ENCODE assay signal across 21 cellular contexts in genomic region chr22:39434243-39434653, GRCh38. TPM values are rescaled to one million over a fixed set of nuclear protein-coding genes. Genes with fewer than 3 reads are reported as not detected.
DNase-seq lines count a peak whose midpoint lies in the region; ATAC-seq and TF ChIP-seq lines count a peak whose summit lies in the region.
"Had no signal": no experiment of that assay in that cellular context is flagged by ENCODE, and none has a peak within 500 bp of the region (broad histone marks: within the 10 kb centered on the region; RNA-seq: fewer than 3 reads in every experiment).

No MANE protein-coding gene starts in this region.

- H3K36me3 ChIP-seq in HEK293 (ENCODE audit: control insufficient read depth in 2 of 2, insufficient read depth in 1 of 2, low read length in 2 of 2) (peaks cover 3 to 42% of the 10 kb centered on the region in 2 experiments; a peak in 2 of 3 replicates), gastrocnemius medialis (peaks cover 0 to 23% of the 10 kb centered on the region in 2 donors)
- H3K36me3 ChIP-seq: SJCRH30 had no signal

- ATAC-seq in gastrocnemius medialis: no peak
- no peak for ATAC-seq in GM19023 (IDR thresholded peaks at IDR 0.05; ENCODE audit: unreplicated experiment)
- no peak for ATAC-seq in GM21825 (IDR thresholded peaks at IDR 0.05; ENCODE audit: unreplicated experiment)
- ATAC-seq: activated CD8-positive, alpha-beta T cell treated with anti-CD3 and anti-CD28 coated beads, Interleukin-2, amount 10 ng/mL, durations not matched to agents 7 days and 5 days; effector memory CD8-positive, alpha-beta T cell; left lung; stimulated activated naive CD8-positive, alpha-beta T cell treated with anti-CD3 and anti-CD28 coated beads, Interleukin-15, amount 100 ng/mL, for 72 hours; T-helper 17 cell; WTC11 had no signal

- intact Hi-C loops in gastrocnemius medialis (cut with DNase I; ENCODE audit: low total_unique reads): loop anchor here (5.0 kb wide), 2 partner anchors 37 to 68 kb away; partner anchors contain the start of genes MIEF1 and TAB1

- POLR2A ChIA-PET in HEK293 (lab: Yijun Ruan, JAX): interaction anchor here (0.7 to 1.4 kb wide), 3 partner anchors 34 to 115 kb away, joined by 4 to 7 read pairs (median 6); partner anchors contain the start of genes RPL3 and TAB1

- peaks cover 0 to 6% (median 2%) of the 10 kb centered on the region in 3 donors for H3K27me3 ChIP-seq in gastrocnemius medialis
- H3K27me3 ChIP-seq: cardiac muscle cell, SJCRH30 had no signal

- H3K9me3 ChIP-seq in HEK293 (ENCODE audit: control insufficient read depth, insufficient read depth, low read depth, low read length) (no peaks in the 10 kb centered on the region), gastrocnemius medialis (no peaks in the 10 kb centered on the region)
- H3K9me3 ChIP-seq: HAP-1, left lung, SJCRH30 had no signal

- TF ChIP-seq CTCF in HEK293 (tag by site-specific recombination; IDR thresholded peaks at IDR 0.05): no peak
- no peak for TF ChIP-seq CTCF in gastrocnemius medialis (IDR thresholded peaks at IDR 0.05 in 4 of 5, conservative IDR thresholded peaks at IDR 0.05 in 1 of 5)

- peak; percentile 76 for DNase-seq in islet precursor cell
- DNase-seq in gastrocnemius medialis: peak in 1 of 2 donors; percentile 58
- no peak for DNase-seq in HuH-7 (ENCODE audit: low spot score)
- DNase-seq in DMS153 (lab: John Stamatoyannopoulos, UW): no peak
- DNase-seq: activated CD8-positive, alpha-beta T cell treated with anti-CD3 and anti-CD28 coated beads, Interleukin-2, amount 10 ng/mL, durations not matched to agents 7 days and 5 days; activated T-cell treated with anti-CD3 and anti-CD28 coated beads, Interleukin-2, amount 50 U/mL, for 48 hours; Calu3; effector memory CD8-positive, alpha-beta T cell; KBM-7; NCI-H2081; SJCRH30; stimulated activated naive CD8-positive, alpha-beta T cell treated with anti-CD3 and anti-CD28 coated beads, Interleukin-15, amount 100 ng/mL, for 72 hours; T-helper 17 cell had no signal

- H3K4me1 ChIP-seq in HEK293 (ENCODE audit: control insufficient read depth, insufficient read depth, low read length): peaks cover 5% of the 10 kb centered on the region
- peaks cover 37 to 53% of the 10 kb centered on the region in 2 donors for H3K4me1 ChIP-seq in gastrocnemius medialis
- H3K4me1 ChIP-seq: HAP-1, SJCRH30 had no signal

- in situ Hi-C loops in gastrocnemius medialis (cut with MboI; ENCODE audit: low sequenced_read_pairs in 4 of 4): no loop called here

- H3K27ac ChIP-seq in HEK293 (ENCODE audit: extremely low read depth, low read depth, low read length): no peak overlapping the region
- H3K27ac ChIP-seq in cingulate gyrus (ENCODE audit: low read depth, low read length): peak overlapping the region; percentile 90
- peak overlapping the region in 3 of 4 donors; percentile 50 to 90 (median 89) for H3K27ac ChIP-seq in gastrocnemius medialis
- H3K27ac ChIP-seq: cardiac muscle cell, left lung, SJCRH30 had no signal

- TF ChIP-seq POLR2A in gastrocnemius medialis (IDR thresholded peaks at IDR 0.05): no peak

- H3K4me3 ChIP-seq in HEK293 (ENCODE audit: low read depth, low read length): no peak overlapping the region
- no peak overlapping the region for H3K4me3 ChIP-seq in gastrocnemius medialis
- H3K4me3 ChIP-seq: cardiac muscle cell, HAP-1, left lung, SJCRH30 had no signal

- CTCF ChIA-PET in HEK293 (lab: Yijun Ruan, JAX): interaction anchor here (0.8 to 1.8 kb wide), 3 partner anchors 21 to 91 kb away, joined by 3 to 8 read pairs (median 5); no protein-coding TSS in a partner anchor

TF ChIP-seq in HEK293, 187 proteins besides CTCF, POLR2A, EP300 and RAD21:
- no peak for TF ChIP-seq ZNF837 (tag by site-specific recombination; IDR thresholded peaks at IDR 0.05)
- no peak for TF ChIP-seq ZNF138 (tag by site-specific recombination; IDR thresholded peaks at IDR 0.05; ENCODE audit: borderline replicate concordance)
- no peak for TF ChIP-seq ZBTB48 (tag by site-specific recombination; IDR thresholded peaks at IDR 0.05)
- no peak for TF ChIP-seq ZNF341 (tag by site-specific recombination; IDR thresholded peaks at IDR 0.05; ENCODE audit: low read depth)
- TF ChIP-seq ZNF629 (tag by site-specific recombination; IDR thresholded peaks at IDR 0.05): peak; percentile 37; the same call in 1 of the 2 replicates
- TF ChIP-seq ZNF521 (tag by site-specific recombination; IDR thresholded peaks at IDR 0.05): no peak
- TF ChIP-seq ZBTB10 (tag by site-specific recombination; IDR thresholded peaks at IDR 0.05): no peak
- TF ChIP-seq ZFHX2 (tag by site-specific recombination; conservative IDR thresholded peaks at IDR 0.05): 0 out of 2 replicates have a peak, but pooled peaks have one; percentile 12
- peak; percentile 48; the same call in 1 of the 2 replicates for TF ChIP-seq ZNF600 (tag by site-specific recombination; IDR thresholded peaks at IDR 0.05)
TF ChIP-seq in HEK293: peak in this region for 3.

RNA-seq across cellular contexts. Expression of gene MGAT3, which starts 22.6 kb away (rescaled TPM):
- total RNA-seq in gastrocnemius medialis: 1 to 10 TPM in 1 of 4 donors, under 1 TPM in 3; 0.55 to 1.0 (median 0.59) TPM
- total RNA-seq: SJCRH30 had no signal

RNA-seq across cellular contexts. Expression of gene TAB1, which starts 34.7 kb away (rescaled TPM):
- 10 to 100 TPM; 13.3 to 16.3 (median 14.8) TPM for total RNA-seq in gastrocnemius medialis
